33 cellular contexts compared by ENCODE assay signal in genomic region chr9:107328510-107328909, GRCh38.
"Had no signal": no experiment of that assay in that cellular context is flagged by ENCODE, and none has a peak within 500 bp of the region (broad histone marks: within the 10 kb centered on the region; RNA-seq: fewer than 3 reads in every experiment).

No MANE protein-coding gene starts in this region.

- H3K27me3 ChIP-seq: breast epithelium, esophagus muscularis mucosa, neutrophil, ovary, sigmoid colon, stomach, suprapubic skin, tibial artery had no signal

- H3K36me3 ChIP-seq: breast epithelium, ovary had no signal

- H3K27me3 Mint-ChIP-seq: activated CD4-positive, alpha-beta memory T cell treated with anti-CD3 and anti-CD28 coated beads for 36 hours; activated naive CD8-positive, alpha-beta T cell treated with anti-CD3 and anti-CD28 coated beads, Interleukin-2, amount 50 U/mL, for 24 hours; naive B cell; progenitor cell of endocrine pancreas; stimulated activated memory B cell treated with anti-CD40 and anti-IgM and Interleukin-4, amounts not matched to agents 10 μg/mL and 1 μg/mL and 100 μg/mL, for 72 hours; T-helper 17 cell had no signal

- H3K4me3 Mint-ChIP-seq: activated CD4-positive, alpha-beta memory T cell treated with anti-CD3 and anti-CD28 coated beads for 36 hours; activated naive CD4-positive, alpha-beta T cell treated with anti-CD3 and anti-CD28 coated beads for 36 hours; activated naive CD8-positive, alpha-beta T cell treated with anti-CD3 and anti-CD28 coated beads, Interleukin-2, amount 50 U/mL, for 24 hours; mesothelial cell of epicardium; naive B cell; nephron progenitor cell; stimulated activated memory B cell treated with anti-CD40 and anti-IgM and Interleukin-4, amounts not matched to agents 10 μg/mL and 1 μg/mL and 100 μg/mL, for 72 hours; T-helper 17 cell had no signal

- H3K4me1 Mint-ChIP-seq: mesothelial cell of epicardium, nephron progenitor cell had no signal

- H3K27ac ChIP-seq: breast epithelium, esophagus muscularis mucosa, neutrophil, ovary, sigmoid colon, stomach, suprapubic skin, tibial artery, WERI-Rb-1 had no signal

- H3K9me3 ChIP-seq: breast epithelium, neutrophil, ovary, sigmoid colon, suprapubic skin had no signal

- DNase-seq: activated CD4-positive, alpha-beta memory T cell treated with anti-CD3 and anti-CD28 coated beads for 36 hours; activated CD4-positive, alpha-beta T cell treated with anti-CD3 and anti-CD28 coated beads for 48 hours; activated CD8-positive, alpha-beta memory T cell treated with anti-CD3 and anti-CD28 coated beads, Interleukin-2, amount 50 U/mL, for 4 hours; activated effector memory CD4-positive, alpha-beta T cell treated with Interleukin-2 at 50 U/mL for 16 hours; activated naive CD4-positive, alpha-beta T cell treated with anti-CD3 and anti-CD28 coated beads for 36 hours; activated naive CD8-positive, alpha-beta T cell treated with anti-CD3 and anti-CD28 coated beads, Interleukin-2, amount 50 U/mL, for 24 hours; activated T-cell treated with anti-CD3 and anti-CD28 coated beads, Interleukin-2, amount 50 U/mL, for 48 hours; amygdala; central memory CD4-positive, alpha-beta T cell; foreskin melanocyte; mammary epithelial cell; naive B cell; nephron progenitor cell; ovary; sigmoid colon; small intestine; stimulated activated CD4-positive, alpha-beta T cell treated with anti-CD3 and anti-CD28 coated beads, Interleukin-1b, Interleukin-23, amount 100 ng/mL, for 48 hours; stimulated activated CD4-positive, alpha-beta T cell treated with anti-CD3 and anti-CD28 coated beads, Interleukin-4, amount 100 ng/mL, for 4 hours; stimulated activated CD8-positive, alpha-beta memory T cell treated with anti-CD3 and anti-CD28 coated beads, Interleukin-4, amount 100 ng/mL, for 48 hours; stomach; T-helper 17 cell; T1000; tibial artery; WERI-Rb-1 had no signal

- H3K9me3 Mint-ChIP-seq: stimulated activated memory B cell treated with anti-CD40 and anti-IgM and Interleukin-4, amounts not matched to agents 10 μg/mL and 1 μg/mL and 100 μg/mL, for 72 hours had no signal

- H3K4me3 ChIP-seq: breast epithelium, esophagus muscularis mucosa, ovary, sigmoid colon, stomach, suprapubic skin, tibial artery had no signal

- H3K4me1 ChIP-seq: breast epithelium, suprapubic skin, tibial artery had no signal

- ATAC-seq: activated CD4-positive, CD25-positive, alpha-beta regulatory T cell treated with anti-CD3 and anti-CD28 coated beads, Interleukin-2, amount 50 U/mL, for 24 hours; activated naive CD8-positive, alpha-beta T cell treated with anti-CD3 and anti-CD28 coated beads, Interleukin-2, amount 50 U/mL, for 24 hours; SK-N-SH treated with all-trans-retinoic acid at 6 μM for 48 hours; stimulated activated memory B cell treated with anti-CD40 and anti-IgM and Interleukin-4, amounts not matched to agents 10 μg/mL and 1 μg/mL and 100 μg/mL, for 72 hours; T-helper 17 cell had no signal

- H3K27ac Mint-ChIP-seq: activated CD4-positive, alpha-beta memory T cell treated with anti-CD3 and anti-CD28 coated beads for 36 hours; activated naive CD4-positive, alpha-beta T cell treated with anti-CD3 and anti-CD28 coated beads for 36 hours; activated naive CD8-positive, alpha-beta T cell treated with anti-CD3 and anti-CD28 coated beads, Interleukin-2, amount 50 U/mL, for 24 hours; mesothelial cell of epicardium; nephron progenitor cell; progenitor cell of endocrine pancreas; stimulated activated memory B cell treated with anti-CD40 and anti-IgM and Interleukin-4, amounts not matched to agents 10 μg/mL and 1 μg/mL and 100 μg/mL, for 72 hours had no signal
